In the genomic region with DNA sequence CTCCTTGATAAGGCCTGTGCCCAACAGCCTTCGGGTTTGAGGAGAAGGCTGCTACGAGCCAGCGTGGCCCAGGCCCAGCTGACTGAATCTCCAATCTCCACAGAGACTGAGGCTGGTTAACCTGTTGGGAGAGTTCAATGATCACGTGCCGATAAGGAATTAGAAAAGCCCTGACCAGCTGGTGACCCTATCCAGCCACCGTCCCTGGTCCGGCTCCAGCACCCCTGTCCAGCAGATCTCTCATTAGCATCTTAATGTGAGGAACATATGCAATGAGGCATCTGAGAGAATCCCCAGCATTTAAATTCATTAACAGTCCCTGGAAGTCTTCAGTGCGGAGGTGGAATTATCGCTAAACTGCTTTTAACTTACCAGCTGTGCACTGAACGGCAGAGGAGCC, we compare ENCODE assay signal across 10 cellular contexts.
"Had no signal": no experiment of that assay in that cellular context is flagged by ENCODE, and none has a peak within 500 bp of the region (broad histone marks: within the 10 kb centered on the region; RNA-seq: fewer than 3 reads in every experiment).

No MANE protein-coding gene starts in this region.

- H3K27ac ChIP-seq: GM23248, HL-60 had no signal

- H3K4me1 ChIP-seq: HAP-1 had no signal

- H3K36me3 ChIP-seq: HAP-1 had no signal

- DNase-seq: GM23248, GOT3, H7, HFFc6, KBM-7 had no signal

- H3K9me3 ChIP-seq: HAP-1 had no signal

- H3K27ac Mint-ChIP-seq: HFFc6, IgD-negative memory B cell had no signal

- H3K4me1 Mint-ChIP-seq: IgD-negative memory B cell had no signal

- ATAC-seq: HCT116, HepG2 had no signal

- H3K9ac ChIP-seq: GM23248 had no signal

- H3K4me3 ChIP-seq: GM23248, HAP-1 had no signal

- H3K4me3 Mint-ChIP-seq: HFFc6, IgD-negative memory B cell had no signal

- H2AFZ ChIP-seq: GM23248 had no signal
